In the genomic region with DNA sequence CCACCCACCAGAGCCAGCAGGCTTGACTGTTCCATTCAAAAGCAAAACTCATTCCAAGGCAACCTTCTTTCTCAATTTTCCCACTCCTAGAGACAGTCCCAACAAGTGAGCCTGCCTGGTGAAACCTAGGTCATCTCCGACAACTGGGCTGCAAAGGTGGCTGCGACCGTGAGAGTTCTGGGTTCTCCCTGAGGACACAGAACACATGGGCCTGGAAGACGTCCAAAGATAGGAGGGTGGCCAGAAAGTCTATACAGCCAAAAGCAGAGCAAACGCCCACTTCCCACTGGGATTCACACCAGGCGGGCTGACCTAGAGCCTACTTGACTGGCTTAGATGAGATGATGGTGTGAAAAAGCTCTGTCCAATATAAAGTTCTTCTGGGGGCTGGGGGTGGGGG, we compare ENCODE assay signal across 20 cellular contexts.
DNase-seq lines count a peak whose midpoint lies in the region; ATAC-seq and TF ChIP-seq lines count a peak whose summit lies in the region.
"Had no signal": no experiment of that assay in that cellular context is flagged by ENCODE, and none has a peak within 500 bp of the region (broad histone marks: within the 10 kb centered on the region; RNA-seq: fewer than 3 reads in every experiment).

No MANE protein-coding gene starts in this region.

- H3K4me1 ChIP-seq in SK-N-SH (ENCODE audit: control insufficient read depth in 1 of 2, insufficient read depth in 2 of 2, low read depth in 1 of 2, low read length in 1 of 2) (peaks cover 0 to 20% of the 10 kb centered on the region in 2 experiments; a peak in 2 of 4 replicates), HEK293 (ENCODE audit: control insufficient read depth, insufficient read depth, low read length) (no peaks in the 10 kb centered on the region), neural progenitor cell (peaks cover 17% of the 10 kb centered on the region)
- H3K4me1 ChIP-seq: BLaER1 had no signal

- H3K4me3 Mint-ChIP-seq in neural progenitor cell: no peak overlapping the region
- H3K4me3 Mint-ChIP-seq in activated T-helper 2 cell treated with anti-CD3 and anti-CD28 coated beads, Interferon-gamma antibody, Interleukin-2, Interleukin-4, amounts not matched to agents 10 μg/mL and 5 μg/mL and 100 μg/mL, durations not matched to agents 14 hours and 24 hours and 36 hours (ENCODE audit: low read depth): no peak overlapping the region
- H3K4me3 Mint-ChIP-seq: CD4-positive, CD25-positive, alpha-beta regulatory T cell; CD8-positive, alpha-beta memory T cell; HFFc6 had no signal

- H3K27ac ChIP-seq in SK-N-SH (ENCODE audit: low read depth in 2 of 2, low read length in 1 of 2) (no peak overlapping the region; a peak in 2 of 4 replicates), HEK293 (ENCODE audit: extremely low read depth, low read depth, low read length) (no peak overlapping the region), neural progenitor cell (no peak overlapping the region), RWPE1 (no peak overlapping the region)
- H3K27ac ChIP-seq: BLaER1, C4-2B, GM23248 had no signal

- H3K27ac Mint-ChIP-seq in neural progenitor cell: peak overlapping the region; percentile 76
- no peak overlapping the region for H3K27ac Mint-ChIP-seq in activated T-helper 2 cell treated with anti-CD3 and anti-CD28 coated beads, Interferon-gamma antibody, Interleukin-2, Interleukin-4, amounts not matched to agents 10 μg/mL and 5 μg/mL and 100 μg/mL, durations not matched to agents 14 hours and 24 hours and 36 hours
- H3K27ac Mint-ChIP-seq: CD4-positive, CD25-positive, alpha-beta regulatory T cell; CD8-positive, alpha-beta memory T cell; HFFc6 had no signal

- POLR2A ChIA-PET in SK-N-SH (lab: Yijun Ruan, JAX) (interaction anchor here (0.9 kb wide), 1 partner anchor 9 kb away, joined by 3 read pairs; no protein-coding TSS in a partner anchor), HEK293 (lab: Yijun Ruan, JAX) (no interaction called here), RWPE1 (lab: Yijun Ruan, JAX; ENCODE audit: low non-redundant PET) (no interaction called here)

- H3K4me3 ChIP-seq in SK-N-SH (ENCODE audit: low read depth in 2 of 2, low read length in 1 of 2) (no peak overlapping the region), HEK293 (ENCODE audit: low read depth, low read length) (no peak overlapping the region), neural progenitor cell (no peak overlapping the region)
- H3K4me3 ChIP-seq: BLaER1, GM12878, GM23248 had no signal

- no peaks in the 10 kb centered on the region for H3K36me3 Mint-ChIP-seq in neural progenitor cell
- no peaks in the 10 kb centered on the region for H3K36me3 Mint-ChIP-seq in activated T-helper 2 cell treated with anti-CD3 and anti-CD28 coated beads, Interferon-gamma antibody, Interleukin-2, Interleukin-4, amounts not matched to agents 10 μg/mL and 5 μg/mL and 100 μg/mL, durations not matched to agents 14 hours and 24 hours and 36 hours (ENCODE audit: low read depth)
- H3K36me3 Mint-ChIP-seq: CD4-positive, CD25-positive, alpha-beta regulatory T cell; CD8-positive, alpha-beta memory T cell had no signal

- H4K20me1 ChIP-seq in SK-N-SH (ENCODE audit: insufficient read depth) (no peaks in the 10 kb centered on the region), neural progenitor cell (ENCODE audit: low read depth) (no peaks in the 10 kb centered on the region)
- H4K20me1 ChIP-seq: BLaER1 had no signal

- H3K9me2 ChIP-seq in SK-N-SH: no peaks in the 10 kb centered on the region

- TF ChIP-seq EP300 in SK-N-SH (IDR thresholded peaks at IDR 0.05; ENCODE audit: borderline replicate concordance in 1 of 2, low read depth in 1 of 2, low read length in 1 of 2): no peak

- intact Hi-C loops in activated T-helper 2 cell treated with anti-CD3 and anti-CD28 coated beads, Interferon-gamma antibody, Interleukin-2, Interleukin-4, amounts not matched to agents 10 μg/mL and 5 μg/mL and 100 μg/mL, durations not matched to agents 14 hours and 24 hours and 36 hours (cut with micrococcal nuclease): no loop called here

- CTCF ChIA-PET in SK-N-SH (lab: Yijun Ruan, JAX) (interaction anchor here (1.1 kb wide), 1 partner anchor 141 kb away, joined by 3 read pairs; no protein-coding TSS in a partner anchor), HEK293 (lab: Yijun Ruan, JAX) (no interaction called here), RWPE1 (lab: Yijun Ruan, JAX) (interaction anchor here (0.7 kb wide), 1 partner anchor 479 kb away, joined by 3 read pairs; no protein-coding TSS in a partner anchor)

- H2AFZ ChIP-seq in SK-N-SH (ENCODE audit: low read depth) (no peak overlapping the region), neural progenitor cell (replicated peaks) (no peak overlapping the region)
- H2AFZ ChIP-seq: GM23248 had no signal

- no peaks in the 10 kb centered on the region for H3K79me2 ChIP-seq in SK-N-SH (ENCODE audit: insufficient read depth)
- H3K79me2 ChIP-seq in neural progenitor cell (ENCODE audit: low read depth): no peaks in the 10 kb centered on the region

- TF ChIP-seq RAD21 in SK-N-SH (IDR thresholded peaks at IDR 0.05; ENCODE audit: low read length): no peak

- no peak overlapping the region for H3K4me2 ChIP-seq in SK-N-SH
- no peak overlapping the region for H3K4me2 ChIP-seq in neural progenitor cell
- H3K4me2 ChIP-seq: BLaER1 had no signal

- peaks cover 3% of the 10 kb centered on the region for H3K27me3 Mint-ChIP-seq in neural progenitor cell (ENCODE audit: insufficient read depth, low read depth)
- no peaks in the 10 kb centered on the region for H3K27me3 Mint-ChIP-seq in activated T-helper 2 cell treated with anti-CD3 and anti-CD28 coated beads, Interferon-gamma antibody, Interleukin-2, Interleukin-4, amounts not matched to agents 10 μg/mL and 5 μg/mL and 100 μg/mL, durations not matched to agents 14 hours and 24 hours and 36 hours (ENCODE audit: low read depth)
- H3K27me3 Mint-ChIP-seq: CD4-positive, CD25-positive, alpha-beta regulatory T cell had no signal

- H3K9ac ChIP-seq in SK-N-SH (no peak overlapping the region), neural progenitor cell (no peak overlapping the region)
- H3K9ac ChIP-seq: BLaER1, GM23248 had no signal

- H3K27me3 ChIP-seq in SK-N-SH (ENCODE audit: insufficient read depth): no peaks in the 10 kb centered on the region
- H3K27me3 ChIP-seq in neural progenitor cell: no peaks in the 10 kb centered on the region
- H3K27me3 ChIP-seq: BLaER1 had no signal

- peaks cover 11% of the 10 kb centered on the region for H3K4me1 Mint-ChIP-seq in neural progenitor cell
- H3K4me1 Mint-ChIP-seq in activated T-helper 2 cell treated with anti-CD3 and anti-CD28 coated beads, Interferon-gamma antibody, Interleukin-2, Interleukin-4, amounts not matched to agents 10 μg/mL and 5 μg/mL and 100 μg/mL, durations not matched to agents 14 hours and 24 hours and 36 hours (ENCODE audit: low read depth): no peaks in the 10 kb centered on the region
- H3K4me1 Mint-ChIP-seq: CD4-positive, CD25-positive, alpha-beta regulatory T cell; CD8-positive, alpha-beta memory T cell had no signal

- H3K9me3 Mint-ChIP-seq in neural progenitor cell: no peaks in the 10 kb centered on the region
- no peaks in the 10 kb centered on the region for H3K9me3 Mint-ChIP-seq in activated T-helper 2 cell treated with anti-CD3 and anti-CD28 coated beads, Interferon-gamma antibody, Interleukin-2, Interleukin-4, amounts not matched to agents 10 μg/mL and 5 μg/mL and 100 μg/mL, durations not matched to agents 14 hours and 24 hours and 36 hours
- H3K9me3 Mint-ChIP-seq: CD8-positive, alpha-beta memory T cell had no signal

- ATAC-seq in SK-N-SH treated with all-trans-retinoic acid at 6 μM for 48 hours: no peak
- ATAC-seq: GM12878, HCT116 had no signal

- TF ChIP-seq CTCF in SK-N-SH (IDR thresholded peaks at IDR 0.05) (no peak), HEK293 (tag by site-specific recombination; IDR thresholded peaks at IDR 0.05) (no peak), neural progenitor cell (IDR thresholded peaks at IDR 0.05) (no peak), RWPE1 (conservative IDR thresholded peaks at IDR 0.05; ENCODE audit: low read depth) (no peak)

- H3K36me3 ChIP-seq in SK-N-SH (replicated peaks in 1 of 2; ENCODE audit: control insufficient read depth in 1 of 2, insufficient read depth in 2 of 2, low read length in 1 of 2) (no peaks in the 10 kb centered on the region), HEK293 (ENCODE audit: control insufficient read depth in 2 of 2, insufficient read depth in 1 of 2, low read length in 2 of 2) (no peaks in the 10 kb centered on the region), neural progenitor cell (no peaks in the 10 kb centered on the region)
- H3K36me3 ChIP-seq: BLaER1 had no signal

- DNase-seq in SK-N-SH (peak; percentile 43), neural progenitor cell (ENCODE audit: low spot score) (no peak), RWPE1 (ENCODE audit: low spot score) (no peak), ureter (ENCODE audit: low spot score) (no peak)
- DNase-seq in activated T-helper 2 cell treated with anti-CD3 and anti-CD28 coated beads, Interferon-gamma antibody, Interleukin-2, Interleukin-4, amounts not matched to agents 10 μg/mL and 5 μg/mL and 100 μg/mL, durations not matched to agents 14 hours and 24 hours and 36 hours (ENCODE audit: low spot score): no peak
- DNase-seq: CD4-positive, CD25-positive, alpha-beta regulatory T cell; CD8-positive, alpha-beta memory T cell; DMS 273 treated with DMSO at 0.1 percent for 48 hours; DMS79; EL; GDM1; GM23248; H7; HFFc6 had no signal

- H3F3A ChIP-seq in SK-N-SH (replicated peaks; ENCODE audit: insufficient read depth): no peaks in the 10 kb centered on the region
- peaks cover 14% of the 10 kb centered on the region for H3F3A ChIP-seq in neural progenitor cell (ENCODE audit: low read depth)

- no peaks in the 10 kb centered on the region for H3K9me3 ChIP-seq in SK-N-SH
- no peaks in the 10 kb centered on the region for H3K9me3 ChIP-seq in HEK293 (ENCODE audit: control insufficient read depth, insufficient read depth, low read depth, low read length)
- no peaks in the 10 kb centered on the region for H3K9me3 ChIP-seq in neural progenitor cell (ENCODE audit: low read depth)
- H3K9me3 ChIP-seq: BLaER1 had no signal

- WGBS in SK-N-SH (ENCODE audit: low lambda C conversion rate): 32% methylated on average over 6 of the region's 6 CpGs

TF ChIP-seq in SK-N-SH, 30 proteins besides CTCF, POLR2A, EP300 and RAD21 (continues in another document):
- no peak for TF ChIP-seq NFIC (IDR thresholded peaks at IDR 0.05; ENCODE audit: borderline replicate concordance)
- TF ChIP-seq FOSL2 (IDR thresholded peaks at IDR 0.05; ENCODE audit: borderline replicate concordance, low read depth): no peak

TF ChIP-seq in SK-N-SH treated with all-trans-retinoic acid at 6 μM for 48 hours, 23 proteins besides CTCF, POLR2A, EP300 and RAD21 (continues in another document):
- TF ChIP-seq ESRRG (CRISPR knock-in tag; IDR thresholded peaks at IDR 0.05) (no peak), TOX (CRISPR knock-in tag; IDR thresholded peaks at IDR 0.05; ENCODE audit: borderline replicate concordance) (no peak), BACH2 (CRISPR knock-in tag; IDR thresholded peaks at IDR 0.05; ENCODE audit: borderline replicate concordance) (no peak), SNAI2 (CRISPR knock-in tag; IDR thresholded peaks at IDR 0.05) (no peak)

TF ChIP-seq in HEK293, 187 proteins besides CTCF, POLR2A, EP300 and RAD21:
- TF ChIP-seq ZIC2 (tag by site-specific recombination; IDR thresholded peaks at IDR 0.05) (peak; percentile 12; the same call in 1 of the 2 replicates), ZBTB20 (tag by site-specific recombination; IDR thresholded peaks at IDR 0.05) (no peak)
TF ChIP-seq in HEK293: peak in this region for 1.
